ENCODE assay signal across 9 cellular contexts in genomic region chr2:20584637-20585321, GRCh38.
DNase-seq lines count a peak whose midpoint lies in the region; ATAC-seq and TF ChIP-seq lines count a peak whose summit lies in the region.
"Had no signal": no experiment of that assay in that cellular context is flagged by ENCODE, and none has a peak within 500 bp of the region (broad histone marks: within the 10 kb centered on the region; RNA-seq: fewer than 3 reads in every experiment).

No MANE protein-coding gene starts in this region.

- H3K4me1 Mint-ChIP-seq in osteocyte (ENCODE audit: unreplicated experiment), result peaks cover 43% of the 10 kb centered on the region

- H3K9me3 ChIP-seq in SJCRH30 (replicated peaks), result no peaks in the 10 kb centered on the region

- no peaks in the 10 kb centered on the region for H3K36me3 ChIP-seq in BJ (ENCODE audit: control insufficient read depth, insufficient read depth, low read length)
- no peaks in the 10 kb centered on the region for H3K36me3 ChIP-seq in SJCRH30

- H3K4me3 ChIP-seq in BJ (ENCODE audit: low read depth, low read length) (no peak overlapping the region), SJCRH30 (no peak overlapping the region; the same call in 1 of the 2 replicates), foreskin fibroblast (ENCODE audit: low read depth in 1 of 2, low read length in 2 of 2) (no peak overlapping the region)
- H3K4me3 ChIP-seq: skin epidermis had no signal

- H3K4me3 Mint-ChIP-seq in osteocyte (ENCODE audit: unreplicated experiment), result no peak overlapping the region

- H3K4me1 ChIP-seq in SJCRH30, result peaks cover 42% of the 10 kb centered on the region

- POLR2A ChIA-PET in BJ (lab: Charles Lee), result no interaction called here

- H3K9me3 Mint-ChIP-seq in osteocyte (ENCODE audit: unreplicated experiment), result no peaks in the 10 kb centered on the region

- peak; percentile 93 for DNase-seq in BJ (ENCODE audit: low read depth)
- peak; percentile 95 to 97 for DNase-seq in SJCRH30
- DNase-seq in foreskin fibroblast, result peak; percentile 98
- no peak for DNase-seq in osteocyte (ENCODE audit: extremely low spot score, unreplicated experiment)
- no peak for DNase-seq in activated CD4-positive, alpha-beta T cell treated with anti-CD3 and anti-CD28 coated beads, Interleukin-2, amount 50 U/mL, for 1 hour

- H3K36me3 Mint-ChIP-seq in osteocyte (ENCODE audit: unreplicated experiment), result no peaks in the 10 kb centered on the region

- no peaks in the 10 kb centered on the region for H3K27me3 ChIP-seq in BJ (ENCODE audit: control insufficient read depth, insufficient read depth, low read length)
- no peaks in the 10 kb centered on the region for H3K27me3 ChIP-seq in SJCRH30

- CTCF ChIA-PET in BJ (lab: Yijun Ruan, JAX), result interaction anchor here (1.4 kb wide), 1 partner anchor 138 kb away, joined by 4 read pairs; the partner anchor contains the start of gene RHOB

- no peak for TF ChIP-seq CTCF in BJ (IDR thresholded peaks at IDR 0.05; ENCODE audit: insufficient read depth, low read depth, low read length)
- TF ChIP-seq CTCF in foreskin fibroblast (IDR thresholded peaks at IDR 0.05; ENCODE audit: low read depth, low read length), result no peak
- no peak for TF ChIP-seq CTCF in osteocyte (IDR thresholded peaks at IDR 0.05)

- H3K27ac ChIP-seq in SJCRH30, result peak overlapping the region; percentile 92

- peak overlapping the region; percentile 43 for H3K27ac Mint-ChIP-seq in osteocyte (ENCODE audit: unreplicated experiment)

- ATAC-seq in HG02763 (IDR thresholded peaks at IDR 0.05; ENCODE audit: unreplicated experiment) (no peak), HG02623 (IDR thresholded peaks at IDR 0.05; ENCODE audit: unreplicated experiment) (no peak)
- no peak for ATAC-seq in activated CD4-positive, CD25-positive, alpha-beta regulatory T cell treated with anti-CD3 and anti-CD28 coated beads, Interleukin-2, amount 50 U/mL, for 24 hours

- H3K27me3 Mint-ChIP-seq in osteocyte (ENCODE audit: unreplicated experiment), result no peaks in the 10 kb centered on the region

Comparison
In these comparisons a context has a peak if more than half of its experiments do, and no peak if none do; other contexts are left out.
1. DNase-seq: peak in BJ (single experiment), SJCRH30 (2 of 2) and foreskin fibroblast (2 of 2); none in osteocyte (single experiment) and activated CD4-positive, alpha-beta T cell treated with anti-CD3 and anti-CD28 coated beads, Interleukin-2, amount 50 U/mL, for 1 hour (single experiment).